ENCODE assay signal across 8 cellular contexts in the genomic region with DNA sequence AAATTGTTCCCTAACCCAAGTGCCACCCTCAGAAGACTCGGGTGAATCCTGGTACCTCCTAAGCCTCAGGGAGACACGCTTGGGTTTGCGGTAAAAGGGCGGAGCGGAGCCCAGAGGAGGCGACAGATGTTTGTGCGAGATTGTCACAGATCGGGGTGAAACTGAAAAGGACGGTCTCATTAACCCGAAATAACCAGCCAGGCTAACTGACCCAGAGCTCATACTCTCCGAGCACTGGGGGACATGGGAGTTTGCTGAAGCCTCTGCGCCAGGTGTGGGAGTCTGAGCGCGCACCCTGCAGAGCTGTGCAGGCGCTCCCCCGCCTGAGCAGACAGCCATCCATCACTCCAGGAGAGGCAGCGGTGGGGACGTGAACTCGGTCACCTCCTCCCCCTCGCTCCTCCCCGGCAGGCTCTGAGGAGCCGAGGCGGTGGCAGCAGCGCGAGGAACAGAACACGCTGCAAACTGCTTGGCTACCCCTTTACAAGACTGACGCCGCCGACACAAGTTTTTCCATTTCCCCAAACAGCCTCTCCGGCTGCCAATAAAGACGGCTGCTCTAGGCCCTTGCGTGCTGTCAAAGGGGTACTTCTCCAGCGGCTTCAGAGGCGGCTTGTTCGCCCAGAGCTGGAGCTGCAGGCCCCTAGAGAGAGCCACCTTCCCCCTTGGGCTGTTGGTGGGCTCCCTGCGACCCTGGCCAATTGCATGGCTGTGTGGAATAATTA. TPM values are rescaled to one million over a fixed set of nuclear protein-coding genes. Genes with fewer than 3 reads are reported as not detected.
DNase-seq lines count a peak whose midpoint lies in the region; ATAC-seq and TF ChIP-seq lines count a peak whose summit lies in the region.

No MANE protein-coding gene starts in this region.

- intact Hi-C loops in ascending aorta (cut with DNase I) = no loop called here

- H3K9me3 ChIP-seq in ascending aorta = no peaks in the 10 kb centered on the region

- peaks cover 0 to 2% of the 10 kb centered on the region in 2 donors for H3K4me1 ChIP-seq in ascending aorta

- ATAC-seq in GM19324 (IDR thresholded peaks at IDR 0.05; ENCODE audit: low FRiP score, unreplicated experiment) (peak; percentile 73), HG03280 (IDR thresholded peaks at IDR 0.05; ENCODE audit: unreplicated experiment) (peak; percentile 81)
- ATAC-seq in stimulated activated naive CD8-positive, alpha-beta T cell treated with anti-CD3 and anti-CD28 coated beads, Interleukin-15, Interleukin-2, amounts not matched to agents 100 U/mL and 50 U/mL, for 24 hours = peak; percentile 50

- H3K27me3 ChIP-seq in ascending aorta = peaks cover 19% of the 10 kb centered on the region

- no peaks in the 10 kb centered on the region for H3K36me3 Mint-ChIP-seq in T-helper 2 cell treated with Interferon-gamma antibody and Interleukin-4, amounts not matched to agents 5 μg/mL and 100 μg/mL, for 36 hours (ENCODE audit: low read depth)

- DNase-seq in COLO668 (lab: John Stamatoyannopoulos, UW; ENCODE audit: unreplicated experiment) (peak; percentile 42), cortex of kidney (lab: John Stamatoyannopoulos, UW) (no peak), ascending aorta (ENCODE audit: low spot score in 2 of 2) (no peak), NCI-H446 (lab: John Stamatoyannopoulos, UW) (no peak)
- no peak for DNase-seq in T-helper 2 cell treated with Interferon-gamma antibody and Interleukin-4, amounts not matched to agents 5 μg/mL and 100 μg/mL, for 36 hours (ENCODE audit: low spot score)
- peak; percentile 31 for DNase-seq in stimulated activated naive CD8-positive, alpha-beta T cell treated with anti-CD3 and anti-CD28 coated beads, Interleukin-15, Interleukin-2, amounts not matched to agents 100 U/mL and 50 U/mL, for 24 hours

- H3K9me3 Mint-ChIP-seq in T-helper 2 cell treated with Interferon-gamma antibody and Interleukin-4, amounts not matched to agents 5 μg/mL and 100 μg/mL, for 36 hours = no peaks in the 10 kb centered on the region

- H3K4me3 ChIP-seq in ascending aorta = no peak overlapping the region

- H3K27ac ChIP-seq in ascending aorta = no peak overlapping the region

- H3K27ac Mint-ChIP-seq in T-helper 2 cell treated with Interferon-gamma antibody and Interleukin-4, amounts not matched to agents 5 μg/mL and 100 μg/mL, for 36 hours = no peak overlapping the region

- H3K36me3 ChIP-seq in ascending aorta = no peaks in the 10 kb centered on the region

- TF ChIP-seq CTCF in ascending aorta (IDR thresholded peaks at IDR 0.05) = no peak

- H3K27me3 Mint-ChIP-seq in T-helper 2 cell treated with Interferon-gamma antibody and Interleukin-4, amounts not matched to agents 5 μg/mL and 100 μg/mL, for 36 hours (ENCODE audit: low read depth) = peaks cover 72% of the 10 kb centered on the region

- peaks cover 8% of the 10 kb centered on the region for H3K4me1 Mint-ChIP-seq in T-helper 2 cell treated with Interferon-gamma antibody and Interleukin-4, amounts not matched to agents 5 μg/mL and 100 μg/mL, for 36 hours (ENCODE audit: low read depth)

- peak overlapping the region; percentile 53 for H3K4me3 Mint-ChIP-seq in T-helper 2 cell treated with Interferon-gamma antibody and Interleukin-4, amounts not matched to agents 5 μg/mL and 100 μg/mL, for 36 hours

RNA-seq across cellular contexts. Expression of a gene that starts 43.5 kb away (rescaled TPM):
- total RNA-seq in ascending aorta = 6.2 TPM

RNA-seq across cellular contexts. Expression of a gene that starts 57.1 kb away (rescaled TPM):
- 0.64 TPM for total RNA-seq in ascending aorta

Comparison
In these comparisons a context has a peak if more than half of its experiments do, and no peak if none do; other contexts are left out.
1. DNase-seq: peak in COLO668 (single experiment) and stimulated activated naive CD8-positive, alpha-beta T cell treated with anti-CD3 and anti-CD28 coated beads, Interleukin-15, Interleukin-2, amounts not matched to agents 100 U/mL and 50 U/mL, for 24 hours (single experiment); none in T-helper 2 cell treated with Interferon-gamma antibody and Interleukin-4, amounts not matched to agents 5 μg/mL and 100 μg/mL, for 36 hours (single experiment), cortex of kidney (single experiment), ascending aorta (0 of 2) and NCI-H446 (0 of 2).
2. Peak in every context shown above with its lines, with median percentiles within 50 percentile points of each other: ATAC-seq.